8 cellular contexts compared by ENCODE assay signal in the genomic region with DNA sequence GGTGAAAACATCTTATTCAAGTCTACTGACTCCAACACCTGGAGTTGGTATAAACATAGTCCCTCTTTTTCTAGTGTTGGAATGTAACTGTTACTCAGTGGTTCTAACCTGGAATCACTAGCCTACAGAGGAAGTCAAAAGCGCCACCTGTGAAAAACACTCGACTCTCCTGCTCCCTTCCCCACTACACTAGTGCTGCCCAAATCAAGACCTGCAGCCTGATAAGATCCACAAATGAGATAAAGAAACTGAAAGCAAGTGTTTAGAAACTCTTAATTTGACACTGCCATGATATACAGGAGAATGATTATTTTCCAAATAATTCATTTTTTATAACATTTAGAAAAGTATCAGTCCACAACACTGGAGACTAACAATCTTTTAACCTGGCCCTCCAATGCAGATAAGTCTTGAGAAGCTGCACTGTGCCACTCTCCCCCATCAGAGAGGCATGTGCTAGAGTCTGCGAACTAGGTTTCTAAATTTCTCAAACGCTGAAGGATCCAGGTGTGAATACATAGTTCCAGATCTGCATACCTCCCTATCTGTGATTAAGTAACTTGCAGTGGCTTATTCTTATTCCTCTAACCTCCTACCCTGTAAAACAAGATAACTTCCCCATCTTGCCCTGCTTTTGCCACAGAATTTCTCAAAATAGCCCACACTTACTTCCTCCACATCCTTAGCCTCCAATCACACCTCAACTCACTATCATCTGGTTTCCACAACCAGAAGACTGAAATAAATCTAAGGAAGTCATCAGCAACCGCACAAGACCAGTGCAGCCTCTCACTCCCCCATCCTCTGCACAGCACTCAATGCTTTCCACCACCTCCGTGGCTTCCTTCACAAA.
DNase-seq lines count a peak whose midpoint lies in the region; ATAC-seq and TF ChIP-seq lines count a peak whose summit lies in the region.

No MANE protein-coding gene starts in this region.

- DNase-seq in NB4 (ENCODE audit: low read depth) (peak; percentile 85), lung (ENCODE audit: low spot score) (no peak), NCI-H1436 (lab: John Stamatoyannopoulos, UW) (no peak), NCI-H2196 (lab: John Stamatoyannopoulos, UW; ENCODE audit: unreplicated experiment) (no peak), transverse colon (no peak), NCI-H510A treated with DMSO at 0.1 percent for 48 hours (lab: John Stamatoyannopoulos, UW) (no peak)

- H3K27me3 ChIP-seq in lung (ENCODE audit: control insufficient read depth, insufficient read depth) (no peaks in the 10 kb centered on the region), transverse colon (no peaks in the 10 kb centered on the region)

- no peak overlapping the region for H3K27ac ChIP-seq in lung (ENCODE audit: low read depth in 1 of 2, low read length in 1 of 2)
- H3K27ac ChIP-seq in transverse colon: no peak overlapping the region

- TF ChIP-seq POLR2A in NB4 (IDR thresholded peaks at IDR 0.05; ENCODE audit: extremely low read depth, insufficient read length) (no peak), transverse colon (IDR thresholded peaks at IDR 0.05) (no peak)

- H3K4me1 ChIP-seq in lung (ENCODE audit: control insufficient read depth in 2 of 2, insufficient read depth in 2 of 2, low read length in 2 of 2) (peaks cover 0 to 1% of the 10 kb centered on the region in 2 donors), transverse colon (no peaks in the 10 kb centered on the region)

- peaks cover 0 to 3% of the 10 kb centered on the region in 2 donors for H3K9me3 ChIP-seq in lung (ENCODE audit: control insufficient read depth in 2 of 2, insufficient read depth in 1 of 2, low read length in 1 of 2)
- no peaks in the 10 kb centered on the region for H3K9me3 ChIP-seq in transverse colon

- peaks cover 0 to 3% of the 10 kb centered on the region in 2 donors for H3K36me3 ChIP-seq in lung (ENCODE audit: control insufficient read depth in 2 of 2, insufficient read depth in 2 of 2, low read length in 2 of 2)
- no peaks in the 10 kb centered on the region for H3K36me3 ChIP-seq in transverse colon

- peak; percentile 58 for ATAC-seq in GM18858 (IDR thresholded peaks at IDR 0.05; ENCODE audit: unreplicated experiment)
- peak; percentile 51 for ATAC-seq in HG02571 (IDR thresholded peaks at IDR 0.05; ENCODE audit: unreplicated experiment)
- peak; percentile 47 for ATAC-seq in lung (ENCODE audit: insufficient read depth, low FRiP score)

- intact Hi-C loops in transverse colon (cut with DNase I; ENCODE audit: low total_unique reads): no loop called here

- in situ Hi-C loops in transverse colon (cut with MboI; ENCODE audit: low pct_ligation_motif_present in 1 of 4, low pct_unique_long_range_greater_than_20kb in 1 of 4, low sequenced_read_pairs in 3 of 4): loop anchor here in 1 of 4 donors (25.0 kb wide), 1 partner anchor 509 kb away; no protein-coding TSS in a partner anchor

- TF ChIP-seq EP300 in transverse colon (IDR thresholded peaks at IDR 0.05; ENCODE audit: low read depth): no peak

- WGBS in lung, 2 donors: 19 to 41% methylated on average over 6 of the region's 6 CpGs
- WGBS in transverse colon (ENCODE audit: low coverage in 1 of 2), 2 donors: 51 to 91% methylated on average over 4 to 6 of the region's 6 CpGs

- H3K4me3 ChIP-seq in NB4 (ENCODE audit: low read depth, low read length): no peak overlapping the region
- no peak overlapping the region for H3K4me3 ChIP-seq in lung
- H3K4me3 ChIP-seq in transverse colon: no peak overlapping the region

- TF ChIP-seq CTCF in NB4 (IDR thresholded peaks at IDR 0.05; ENCODE audit: low read depth, low read length) (no peak), lung (IDR thresholded peaks at IDR 0.05; ENCODE audit: control extremely low read depth, extremely low read depth) (no peak), transverse colon (IDR thresholded peaks at IDR 0.05) (no peak)
